ENCODE assay signal across 1 cellular context in the genomic region with DNA sequence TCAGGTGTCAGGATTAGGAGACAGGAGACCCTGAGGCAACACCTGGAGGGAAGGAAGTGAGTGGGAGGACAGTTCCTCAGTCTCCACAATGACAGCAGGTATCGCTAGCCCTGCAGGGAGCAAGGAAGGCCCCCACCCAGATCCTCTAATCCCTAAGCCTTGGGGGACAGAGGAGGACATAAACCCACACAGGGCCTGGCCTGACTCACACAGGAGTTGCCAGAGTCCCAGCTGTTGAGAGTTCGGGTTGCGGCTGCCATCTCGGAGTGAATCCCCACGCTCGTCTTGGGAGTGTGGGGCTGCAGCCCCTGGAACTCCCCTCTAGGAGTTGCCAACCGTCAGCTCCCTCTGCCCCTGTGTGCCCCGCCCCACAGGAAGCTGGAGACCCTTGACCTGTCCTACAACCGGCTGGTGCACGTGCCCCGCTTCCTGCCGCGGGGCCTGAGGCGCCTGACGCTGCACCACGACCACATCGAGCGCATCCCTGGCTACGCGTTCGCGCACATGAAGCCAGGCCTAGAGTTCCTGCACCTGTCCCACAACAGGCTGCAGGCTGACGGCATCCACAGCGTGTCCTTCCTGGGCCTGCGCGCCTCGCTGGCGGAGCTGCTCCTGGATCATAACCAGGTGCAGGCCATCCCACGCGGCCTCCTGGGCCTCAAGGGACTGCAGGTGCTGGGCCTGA.
TF ChIP-seq lines count a peak whose summit lies in the region.

No MANE protein-coding gene starts in this region.

TF ChIP-seq in HepG2, 621 proteins besides CTCF, POLR2A, EP300 and RAD21:
- TF ChIP-seq ZNF839 (CRISPR knock-in tag; IDR thresholded peaks at IDR 0.05; ENCODE audit: borderline replicate concordance) = no peak
- peak; percentile 67 for TF ChIP-seq ZNF687 (CRISPR knock-in tag; IDR thresholded peaks at IDR 0.05)
- peak; percentile 19; the same call in 1 of the 2 replicates for TF ChIP-seq ETV5 (CRISPR knock-in tag; IDR thresholded peaks at IDR 0.05; ENCODE audit: borderline replicate concordance)
- TF ChIP-seq HOXA3 (CRISPR knock-in tag; IDR thresholded peaks at IDR 0.05) = peak; percentile 48; the same call in 1 of the 2 replicates
- TF ChIP-seq ZBTB33 (CRISPR knock-in tag; IDR thresholded peaks at IDR 0.05) = peak; percentile 86
- TF ChIP-seq, protein P1, sequence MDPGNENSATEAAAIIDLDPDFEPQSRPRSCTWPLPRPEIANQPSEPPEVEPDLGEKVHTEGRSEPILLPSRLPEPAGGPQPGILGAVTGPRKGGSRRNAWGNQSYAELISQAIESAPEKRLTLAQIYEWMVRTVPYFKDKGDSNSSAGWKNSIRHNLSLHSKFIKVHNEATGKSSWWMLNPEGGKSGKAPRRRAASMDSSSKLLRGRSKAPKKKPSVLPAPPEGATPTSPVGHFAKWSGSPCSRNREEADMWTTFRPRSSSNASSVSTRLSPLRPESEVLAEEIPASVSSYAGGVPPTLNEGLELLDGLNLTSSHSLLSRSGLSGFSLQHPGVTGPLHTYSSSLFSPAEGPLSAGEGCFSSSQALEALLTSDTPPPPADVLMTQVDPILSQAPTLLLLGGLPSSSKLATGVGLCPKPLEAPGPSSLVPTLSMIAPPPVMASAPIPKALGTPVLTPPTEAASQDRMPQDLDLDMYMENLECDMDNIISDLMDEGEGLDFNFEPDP (CRISPR knock-in tag; conservative IDR thresholded peaks at IDR 0.05) = 0 out of 2 replicates have a peak, but pooled peaks have one; percentile 21
- TF ChIP-seq ZBTB38 (CRISPR knock-in tag; IDR thresholded peaks at IDR 0.05) = peak; percentile 95
- TF ChIP-seq ZMYM4 (CRISPR knock-in tag; IDR thresholded peaks at IDR 0.05) = no peak
- peak; percentile 29; the same call in 1 of the 2 replicates for TF ChIP-seq GABPB1 (CRISPR knock-in tag; IDR thresholded peaks at IDR 0.05)
TF ChIP-seq in HepG2: peak in this region for 7.
